In genomic region chr12:118016424-118017264, GRCh38 we compare ENCODE assay signal across 8 cellular contexts. TPM values are rescaled to one million over a fixed set of nuclear protein-coding genes. Genes with fewer than 3 reads are reported as not detected.
DNase-seq lines count a peak whose midpoint lies in the region; ATAC-seq and TF ChIP-seq lines count a peak whose summit lies in the region.

A gene with protein sequence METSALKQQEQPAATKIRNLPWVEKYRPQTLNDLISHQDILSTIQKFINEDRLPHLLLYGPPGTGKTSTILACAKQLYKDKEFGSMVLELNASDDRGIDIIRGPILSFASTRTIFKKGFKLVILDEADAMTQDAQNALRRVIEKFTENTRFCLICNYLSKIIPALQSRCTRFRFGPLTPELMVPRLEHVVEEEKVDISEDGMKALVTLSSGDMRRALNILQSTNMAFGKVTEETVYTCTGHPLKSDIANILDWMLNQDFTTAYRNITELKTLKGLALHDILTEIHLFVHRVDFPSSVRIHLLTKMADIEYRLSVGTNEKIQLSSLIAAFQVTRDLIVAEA (plus strand): TSS chr12:118016703. CDS start chr12:118016828, 125 bp downstream.

- H3K27me3 Mint-ChIP-seq in activated naive CD8-positive, alpha-beta T cell treated with anti-CD3 and anti-CD28 coated beads, Interleukin-2, amount 10 ng/mL, durations not matched to agents 7 days and 5 days: peaks cover 6% of the 10 kb centered on the region

- no peak within 1 kb of the TSS for H3K9ac ChIP-seq in parathyroid adenoma

- peak within 1 kb of the TSS; percentile 76 for H3K4me2 ChIP-seq in parathyroid adenoma (ENCODE audit: low read length)

- TF ChIP-seq CTCF in GM12875 (IDR thresholded peaks at IDR 0.05; ENCODE audit: borderline replicate concordance, insufficient read depth, low read depth, low read length): no peak
- TF ChIP-seq CTCF in parathyroid adenoma (IDR thresholded peaks at IDR 0.05): no peak
- TF ChIP-seq CTCF in tibial nerve (IDR thresholded peaks at IDR 0.05): no peak

- ATAC-seq in HG02763 (IDR thresholded peaks at IDR 0.05; ENCODE audit: unreplicated experiment): peak; percentile 96
- ATAC-seq in activated naive CD8-positive, alpha-beta T cell treated with anti-CD3 and anti-CD28 coated beads, Interleukin-2, amount 10 ng/mL, durations not matched to agents 7 days and 5 days (ENCODE audit: low read depth): peak; percentile 89
- peak; percentile 100 for ATAC-seq in Right ventricle myocardium superior (ENCODE audit: poor library complexity)

- POLR2A ChIA-PET in activated naive CD8-positive, alpha-beta T cell treated with anti-CD3 and anti-CD28 coated beads, Interleukin-2, amount 10 ng/mL, durations not matched to agents 7 days and 5 days (lab: Charles Lee): interaction anchor here (0.6 to 1.8 kb wide), 8 partner anchors 10 to 133 kb away, joined by 3 to 13 read pairs (median 3); partner anchors contain the start of genes PEBP1 and WSB2

- H3K4me1 ChIP-seq in parathyroid adenoma (peaks cover 3% of the 10 kb centered on the region), tibial nerve (peaks cover 0 to 19% (median 5%) of the 10 kb centered on the region in 4 donors)

- peaks cover 23% of the 10 kb centered on the region for H3K4me1 Mint-ChIP-seq in activated naive CD8-positive, alpha-beta T cell treated with anti-CD3 and anti-CD28 coated beads, Interleukin-2, amount 10 ng/mL, durations not matched to agents 7 days and 5 days

- no peaks in the 10 kb centered on the region for H3K9me3 ChIP-seq in parathyroid adenoma (ENCODE audit: control insufficient read depth, low read length)
- H3K9me3 ChIP-seq in tibial nerve: no peaks in the 10 kb centered on the region

- H3K79me2 ChIP-seq in parathyroid adenoma: no peaks in the 10 kb centered on the region

- TF ChIP-seq POLR2A in tibial nerve (IDR thresholded peaks at IDR 0.05): no peak

- peaks cover 19% of the 10 kb centered on the region for H3K36me3 Mint-ChIP-seq in activated naive CD8-positive, alpha-beta T cell treated with anti-CD3 and anti-CD28 coated beads, Interleukin-2, amount 10 ng/mL, durations not matched to agents 7 days and 5 days

- H3K36me3 ChIP-seq in parathyroid adenoma (ENCODE audit: control insufficient read depth, insufficient read depth, low read length) (no peaks in the 10 kb centered on the region), tibial nerve (peaks cover 0 to 27% (median 0%) of the 10 kb centered on the region in 3 donors)

- WGBS in tibial nerve, 2 donors: 0 to 1% methylated on average over 19 to 53 of the region's 61 CpGs

- no peak within 1 kb of the TSS for H3K27ac ChIP-seq in parathyroid adenoma
- peak within 1 kb of the TSS in 2 of 4 donors; percentile 63 to 71 for H3K27ac ChIP-seq in tibial nerve

- H3K27ac Mint-ChIP-seq in activated naive CD8-positive, alpha-beta T cell treated with anti-CD3 and anti-CD28 coated beads, Interleukin-2, amount 10 ng/mL, durations not matched to agents 7 days and 5 days: peak within 1 kb of the TSS; percentile 89

- H3K4me3 ChIP-seq in GM12875 (ENCODE audit: low read depth, low read length) (peak within 1 kb of the TSS; percentile 92), parathyroid adenoma (ENCODE audit: low read depth, low read length) (peak within 1 kb of the TSS; percentile 96), tibial nerve (peak within 1 kb of the TSS; percentile 61 to 81 (median 66))

- intact Hi-C loops in Right ventricle myocardium superior (cut with DNase I): loop anchor here (10.0 kb wide), 1 partner anchor 142 kb away; no protein-coding TSS in a partner anchor

- peak within 1 kb of the TSS; percentile 86 for H2AFZ ChIP-seq in parathyroid adenoma

- peak within 1 kb of the TSS; percentile 93 for H3K4me3 Mint-ChIP-seq in activated naive CD8-positive, alpha-beta T cell treated with anti-CD3 and anti-CD28 coated beads, Interleukin-2, amount 10 ng/mL, durations not matched to agents 7 days and 5 days

- peak; percentile 35 to 42 for TF ChIP-seq EP300 in tibial nerve (IDR thresholded peaks at IDR 0.05)

- no peaks in the 10 kb centered on the region for H3K27me3 ChIP-seq in parathyroid adenoma (ENCODE audit: control insufficient read depth, insufficient read depth, low read length)
- no peaks in the 10 kb centered on the region for H3K27me3 ChIP-seq in tibial nerve

- DNase-seq in NCI-H1417 treated with DMSO at 0.1 percent for 48 hours (lab: John Stamatoyannopoulos, UW) (peak; percentile 95), SW 1271 (lab: John Stamatoyannopoulos, UW) (peak; percentile 89 to 96), Right ventricle myocardium superior (peak; percentile 99), tibial nerve (ENCODE audit: low spot score in 2 of 2) (peak; percentile 98)
- DNase-seq in activated naive CD8-positive, alpha-beta T cell treated with anti-CD3 and anti-CD28 coated beads, Interleukin-2, amount 10 ng/mL, durations not matched to agents 7 days and 5 days: peak; percentile 99

- H3K9me3 Mint-ChIP-seq in activated naive CD8-positive, alpha-beta T cell treated with anti-CD3 and anti-CD28 coated beads, Interleukin-2, amount 10 ng/mL, durations not matched to agents 7 days and 5 days: no peaks in the 10 kb centered on the region

RNA-seq across cellular contexts. Expression of the gene that starts here (rescaled TPM):
- total RNA-seq in activated naive CD8-positive, alpha-beta T cell treated with anti-CD3 and anti-CD28 coated beads, Interleukin-2, amount 10 ng/mL, durations not matched to agents 7 days and 5 days: 10 to 100 TPM; 42.7 to 44.9 TPM
- 3.5 TPM for total RNA-seq in Right ventricle myocardium superior
- total RNA-seq in tibial nerve: 10 to 100 TPM in 1 of 4 donors, 1 to 10 TPM in 3; 4.8 to 17.3 (median 8.4) TPM
